16 cellular contexts compared by ENCODE assay signal in the genomic region with DNA sequence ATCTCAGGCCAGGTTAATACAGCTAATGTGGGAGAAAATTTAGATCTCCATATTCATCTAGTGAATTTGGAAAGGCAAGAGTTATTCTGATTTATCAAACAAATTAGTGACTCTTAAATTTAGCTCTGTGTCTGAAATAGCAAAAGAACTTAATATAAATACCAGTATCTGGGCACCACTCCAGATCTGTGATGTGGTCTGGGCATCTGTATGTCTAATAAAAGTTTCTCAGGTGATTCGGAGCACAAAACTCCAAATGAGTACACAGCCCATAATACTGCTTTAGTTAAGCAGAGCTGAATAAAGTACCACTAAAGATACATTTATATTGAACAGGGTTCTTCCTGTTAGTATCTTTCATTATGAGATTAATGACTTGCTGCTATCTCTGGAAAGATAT.
DNase-seq lines count a peak whose midpoint lies in the region; ATAC-seq and TF ChIP-seq lines count a peak whose summit lies in the region.
"Had no signal": no experiment of that assay in that cellular context is flagged by ENCODE, and none has a peak within 500 bp of the region (broad histone marks: within the 10 kb centered on the region; RNA-seq: fewer than 3 reads in every experiment).

No MANE protein-coding gene starts in this region.

- H3K4me3 Mint-ChIP-seq in neural progenitor cell = no peak overlapping the region
- H3K4me3 Mint-ChIP-seq: activated CD8-positive, alpha-beta memory T cell treated with anti-CD3 and anti-CD28 coated beads, Interleukin-2, amount 10 ng/mL, durations not matched to agents 7 days and 5 days had no signal

- TF ChIP-seq CTCF in astrocyte of the cerebellum (IDR thresholded peaks at IDR 0.05; ENCODE audit: low read depth, low read length, missing control alignments) (no peak), neural progenitor cell (IDR thresholded peaks at IDR 0.05) (no peak)

- peaks cover 13% of the 10 kb centered on the region for H3K9me3 Mint-ChIP-seq in neural progenitor cell

- H3F3A ChIP-seq in neural progenitor cell (ENCODE audit: low read depth) = peaks cover 20% of the 10 kb centered on the region

- H3K4me3 ChIP-seq in astrocyte of the cerebellum (ENCODE audit: low read depth, low read length) = no peak overlapping the region
- no peak overlapping the region for H3K4me3 ChIP-seq in neural progenitor cell
- H3K4me3 ChIP-seq: adrenal gland, left ventricle myocardium inferior had no signal

- peak; percentile 46 for DNase-seq in EL
- DNase-seq in NCI-H146 (lab: John Stamatoyannopoulos, UW) = peak; percentile 29
- DNase-seq in astrocyte of the cerebellum (ENCODE audit: low read depth) = peak; percentile 48
- no peak for DNase-seq in neural progenitor cell (ENCODE audit: low spot score)
- DNase-seq in DMS 273 (lab: John Stamatoyannopoulos, UW; ENCODE audit: unreplicated experiment) = no peak
- DNase-seq in H4 (ENCODE audit: low spot score) = no peak
- DNase-seq: activated CD8-positive, alpha-beta memory T cell treated with anti-CD3 and anti-CD28 coated beads, Interleukin-2, amount 10 ng/mL, durations not matched to agents 7 days and 5 days; adrenal gland; KBM-7; left ventricle myocardium inferior; NK-92 treated with Interleukin-12 subunit alpha and Interleukin-12 subunit beta, amount 100 ng/mL, for 24 hours; small intestine had no signal

- no peaks in the 10 kb centered on the region for H3K36me3 Mint-ChIP-seq in neural progenitor cell
- H3K36me3 Mint-ChIP-seq: activated CD8-positive, alpha-beta memory T cell treated with anti-CD3 and anti-CD28 coated beads, Interleukin-2, amount 10 ng/mL, durations not matched to agents 7 days and 5 days had no signal

- H3K9ac ChIP-seq in neural progenitor cell = no peak overlapping the region

- no peaks in the 10 kb centered on the region for H3K9me3 ChIP-seq in neural progenitor cell (ENCODE audit: low read depth)
- H3K9me3 ChIP-seq: adrenal gland, BE2C, left ventricle myocardium inferior, testis had no signal

- peaks cover 35% of the 10 kb centered on the region for H3K27me3 ChIP-seq in neural progenitor cell
- H3K27me3 ChIP-seq: adrenal gland, BE2C, testis had no signal

- ATAC-seq in GM21528 (IDR thresholded peaks at IDR 0.05; ENCODE audit: low FRiP score, unreplicated experiment) = no peak
- ATAC-seq: activated CD4-positive, CD25-positive, alpha-beta regulatory T cell treated with anti-CD3 and anti-CD28 coated beads, Interleukin-2, amount 50 U/mL, for 24 hours; activated CD8-positive, alpha-beta memory T cell treated with anti-CD3 and anti-CD28 coated beads, Interleukin-2, amount 10 ng/mL, durations not matched to agents 7 days and 5 days had no signal

- no peaks in the 10 kb centered on the region for H3K36me3 ChIP-seq in neural progenitor cell
- H3K36me3 ChIP-seq: adrenal gland, BE2C, left ventricle myocardium inferior had no signal

- no peak overlapping the region for H2AFZ ChIP-seq in neural progenitor cell (replicated peaks)

- H3K4me1 ChIP-seq in neural progenitor cell = peaks cover 19% of the 10 kb centered on the region
- H3K4me1 ChIP-seq: adrenal gland, BE2C, testis had no signal

- in situ Hi-C loops in astrocyte of the cerebellum (cut with HindIII; ENCODE audit: low sequenced_read_pairs) = no loop called here

- H3K4me2 ChIP-seq in neural progenitor cell = peak overlapping the region; percentile 53

- H3K27ac ChIP-seq in neural progenitor cell = no peak overlapping the region
- H3K27ac ChIP-seq: left ventricle myocardium inferior, testis had no signal

- peaks cover 4% of the 10 kb centered on the region for H4K20me1 ChIP-seq in neural progenitor cell (ENCODE audit: low read depth)

- no peak overlapping the region for H3K27ac Mint-ChIP-seq in neural progenitor cell
- H3K27ac Mint-ChIP-seq: activated CD8-positive, alpha-beta memory T cell treated with anti-CD3 and anti-CD28 coated beads, Interleukin-2, amount 10 ng/mL, durations not matched to agents 7 days and 5 days had no signal

- H3K79me2 ChIP-seq in neural progenitor cell (ENCODE audit: low read depth) = no peaks in the 10 kb centered on the region

- peaks cover 31% of the 10 kb centered on the region for H3K4me1 Mint-ChIP-seq in neural progenitor cell
- H3K4me1 Mint-ChIP-seq: activated CD8-positive, alpha-beta memory T cell treated with anti-CD3 and anti-CD28 coated beads, Interleukin-2, amount 10 ng/mL, durations not matched to agents 7 days and 5 days had no signal

- peaks cover 36% of the 10 kb centered on the region for H3K27me3 Mint-ChIP-seq in neural progenitor cell (ENCODE audit: insufficient read depth, low read depth)
- H3K27me3 Mint-ChIP-seq: activated CD8-positive, alpha-beta memory T cell treated with anti-CD3 and anti-CD28 coated beads, Interleukin-2, amount 10 ng/mL, durations not matched to agents 7 days and 5 days had no signal

Comparison
In these comparisons a context has a peak if more than half of its experiments do, and no peak if none do; other contexts are left out.
1. DNase-seq: peak in EL (single experiment), NCI-H146 (single experiment) and astrocyte of the cerebellum (single experiment); none in neural progenitor cell (single experiment), DMS 273 (single experiment) and H4 (single experiment).